In genomic region chr20:49283176-49283702, GRCh38 we compare ENCODE assay signal across 9 cellular contexts. TPM values are rescaled to one million over a fixed set of nuclear protein-coding genes. Genes with fewer than 3 reads are reported as not detected.
DNase-seq lines count a peak whose midpoint lies in the region; ATAC-seq and TF ChIP-seq lines count a peak whose summit lies in the region.
"Had no signal": no experiment of that assay in that cellular context is flagged by ENCODE, and none has a peak within 500 bp of the region (broad histone marks: within the 10 kb centered on the region; RNA-seq: fewer than 3 reads in every experiment).

No MANE protein-coding gene starts in this region.

- TF ChIP-seq CTCF in GM06990 (IDR thresholded peaks at IDR 0.05; ENCODE audit: insufficient read depth, low read length, poor library complexity, severe bottlenecking) (no peak), NB4 (IDR thresholded peaks at IDR 0.05; ENCODE audit: low read depth, low read length) (no peak), chondrocyte (IDR thresholded peaks at IDR 0.05) (no peak), neural cell (IDR thresholded peaks at IDR 0.05; ENCODE audit: poor library complexity, severe bottlenecking) (no peak), upper lobe of right lung (IDR thresholded peaks at IDR 0.05) (no peak), GM10266 (IDR thresholded peaks at IDR 0.05; ENCODE audit: control insufficient read depth, insufficient read depth, low read depth, missing control alignments) (no peak)

- peaks cover 20% of the 10 kb centered on the region for H4K20me1 ChIP-seq in neural cell (ENCODE audit: insufficient read depth)

- no peak for ATAC-seq in upper lobe of right lung
- ATAC-seq in HG03159 (IDR thresholded peaks at IDR 0.05; ENCODE audit: unreplicated experiment): no peak

- H3K27ac Mint-ChIP-seq in chondrocyte (ENCODE audit: unreplicated experiment): peak overlapping the region; percentile 89

- H3K27me3 ChIP-seq in GM06990 (replicated peaks; ENCODE audit: control insufficient read depth, insufficient read depth, low read length) (no peaks in the 10 kb centered on the region), neural cell (ENCODE audit: insufficient read depth, low read depth, low read length) (no peaks in the 10 kb centered on the region), upper lobe of right lung (no peaks in the 10 kb centered on the region)

- intact Hi-C loops in upper lobe of right lung (cut with DNase I): no loop called here

- peak overlapping the region; percentile 13 for H3K4me2 ChIP-seq in neural cell (ENCODE audit: low read length)

- H3K27ac ChIP-seq in neural cell (ENCODE audit: low read length) (no peak overlapping the region), upper lobe of right lung (no peak overlapping the region)

- H3K4me1 ChIP-seq in upper lobe of right lung: peaks cover 37% of the 10 kb centered on the region

- DNase-seq in GM06990 (ENCODE audit: extremely low read depth, insufficient read length) (no peak), NB4 (ENCODE audit: low read depth) (peak; percentile 34), chondrocyte (ENCODE audit: low spot score) (no peak), upper lobe of right lung (no peak), DMS153 treated with DMSO at 0.1 percent for 48 hours (lab: John Stamatoyannopoulos, UW; ENCODE audit: unreplicated experiment) (no peak), GM10266 (ENCODE audit: extremely low spot score) (no peak)
- DNase-seq: NCI-H446 had no signal

- no peak overlapping the region for H3K9ac ChIP-seq in neural cell (ENCODE audit: low read length)

- peaks cover 89% of the 10 kb centered on the region for H3K4me1 Mint-ChIP-seq in chondrocyte (ENCODE audit: low read depth)

- H2AFZ ChIP-seq in neural cell (ENCODE audit: low read depth, low read length): no peak overlapping the region

- no peaks in the 10 kb centered on the region for H3K9me2 ChIP-seq in neural cell (ENCODE audit: insufficient read depth, low read length)

- peak overlapping the region; percentile 99 for H3K4me3 Mint-ChIP-seq in chondrocyte (ENCODE audit: unreplicated experiment)

- TF ChIP-seq EP300 in neural cell (conservative IDR thresholded peaks at IDR 0.05; ENCODE audit: poor library complexity, severe bottlenecking): no peak

- TF ChIP-seq POLR2A in NB4 (IDR thresholded peaks at IDR 0.05; ENCODE audit: extremely low read depth, insufficient read length): peak; percentile 23

- no peaks in the 10 kb centered on the region for H3F3A ChIP-seq in neural cell (ENCODE audit: insufficient read depth, low read length, poor library complexity, severe bottlenecking)

- H3K36me3 ChIP-seq in GM06990 (ENCODE audit: control insufficient read depth, insufficient read depth, low read length) (peaks cover 60% of the 10 kb centered on the region), neural cell (ENCODE audit: insufficient read depth, low read length) (peaks cover 42% of the 10 kb centered on the region), upper lobe of right lung (peaks cover 92% of the 10 kb centered on the region)

- H3K27me3 Mint-ChIP-seq in chondrocyte (ENCODE audit: low read depth): no peaks in the 10 kb centered on the region

- no peak for TF ChIP-seq RAD21 in neural cell (conservative IDR thresholded peaks at IDR 0.05)

- H3K4me3 ChIP-seq in GM06990 (replicated peaks; ENCODE audit: low read depth, low read length) (peak overlapping the region; percentile 98), NB4 (ENCODE audit: low read depth, low read length) (peak overlapping the region; percentile 97), neural cell (ENCODE audit: low read length) (peak overlapping the region; percentile 77), upper lobe of right lung (no peak overlapping the region)

- peaks cover 80% of the 10 kb centered on the region for H3K79me2 ChIP-seq in neural cell (replicated peaks; ENCODE audit: insufficient read depth, low read length)

- H3K9me3 ChIP-seq in neural cell (ENCODE audit: low read length) (no peaks in the 10 kb centered on the region), upper lobe of right lung (peaks cover 29% of the 10 kb centered on the region)

- H3K36me3 Mint-ChIP-seq in chondrocyte (ENCODE audit: low read depth): peaks cover 91% of the 10 kb centered on the region

- H3K9me3 Mint-ChIP-seq in chondrocyte (ENCODE audit: low read depth): peaks cover 2% of the 10 kb centered on the region

TF ChIP-seq in neural cell, 6 proteins besides CTCF, POLR2A, EP300 and RAD21:
- no peak for TF ChIP-seq TAF1 (IDR thresholded peaks at IDR 0.05; ENCODE audit: low read depth)
- TF ChIP-seq MXI1 (conservative IDR thresholded peaks at IDR 0.05; ENCODE audit: poor library complexity, severe bottlenecking): no peak
- TF ChIP-seq EZH2 (IDR thresholded peaks at IDR 0.05; ENCODE audit: borderline replicate concordance, insufficient read depth, low read length, poor library complexity, severe bottlenecking): no peak
- no peak for TF ChIP-seq POLR2AphosphoS5 (IDR thresholded peaks at IDR 0.05)
- no peak for TF ChIP-seq REST (IDR thresholded peaks at IDR 0.05; ENCODE audit: borderline replicate concordance)
- TF ChIP-seq SMC3 (conservative IDR thresholded peaks at IDR 0.05; ENCODE audit: poor library complexity): no peak
TF ChIP-seq in neural cell: peak in this region for 0.

RNA-seq across cellular contexts. Expression of gene ZNFX1, which starts 5.4 kb away (rescaled TPM):
- total RNA-seq in chondrocyte (36.0 to 38.7 TPM (median 36.4 TPM) in 3 replicates), upper lobe of right lung (54.4 TPM)
- 4.7 and 5.4 TPM in 2 replicates for polyA plus RNA-seq in neural cell
- 17.8 and 18.8 TPM in 2 replicates for polyA minus RNA-seq in neural cell
